ENCODE assay signal across 8 cellular contexts in the genomic region with DNA sequence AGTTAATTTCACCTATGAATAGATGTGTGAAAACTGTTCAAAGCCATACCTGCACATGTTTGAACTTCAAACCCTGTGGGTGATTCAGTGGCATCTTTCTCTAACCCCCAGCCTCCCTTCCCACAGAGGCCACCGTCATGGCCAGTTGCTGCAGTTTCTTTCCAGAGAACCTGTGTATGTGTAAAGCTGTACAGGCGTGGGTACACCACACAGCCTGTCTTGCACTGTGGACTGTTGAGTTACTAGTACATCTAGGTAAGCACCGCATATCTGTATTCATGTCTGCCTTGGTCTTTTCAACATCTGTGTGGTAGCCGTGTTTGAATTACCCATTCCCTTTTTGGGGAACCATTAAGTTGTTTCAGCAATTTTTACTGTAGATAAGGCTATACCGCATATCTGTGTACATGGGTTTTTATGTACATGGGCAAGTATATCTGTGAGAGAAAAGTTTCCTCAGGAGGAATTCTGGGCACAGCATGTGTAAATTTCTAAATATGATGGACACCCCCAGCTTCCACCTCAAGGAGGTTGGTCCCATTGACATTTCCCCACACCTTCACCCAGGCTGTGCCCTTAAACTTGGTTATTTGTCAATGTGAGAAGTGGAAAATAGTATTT. TPM values are rescaled to one million over a fixed set of nuclear protein-coding genes. Genes with fewer than 3 reads are reported as not detected.
DNase-seq lines count a peak whose midpoint lies in the region; ATAC-seq and TF ChIP-seq lines count a peak whose summit lies in the region.

No MANE protein-coding gene starts in this region.

- in situ Hi-C loops in G401 (cut with HindIII; ENCODE audit: low sequenced_read_pairs) = no loop called here

- no peaks in the 10 kb centered on the region for H3K27me3 ChIP-seq in DND-41 (ENCODE audit: insufficient read depth, low read length, poor library complexity)

- DNase-seq in DND-41 (no peak), fibroblast of pulmonary artery (ENCODE audit: low read depth) (peak; percentile 53), retinal pigment epithelial cell (ENCODE audit: low read depth) (no peak), G401 (ENCODE audit: low spot score) (no peak), MV-4-11 (lab: John Stamatoyannopoulos, UW) (no peak), NCI-H187 (lab: John Stamatoyannopoulos, UW) (no peak)
- no peak for DNase-seq in stimulated activated naive CD4-positive, alpha-beta T cell treated with Interleukin-2 at 50 U/mL for 16 hours (lab: John Stamatoyannopoulos, UW)

- H3K4me3 ChIP-seq in DND-41 (ENCODE audit: low read depth in 1 of 2, low read length in 2 of 2) (no peak overlapping the region), fibroblast of pulmonary artery (replicated peaks; ENCODE audit: low read depth, low read length) (peak overlapping the region; percentile 16), retinal pigment epithelial cell (ENCODE audit: low read length) (peak overlapping the region; percentile 88)

- ATAC-seq in DND-41 (ENCODE audit: insufficient read depth, low read depth) = peak; percentile 29

- no peak overlapping the region for H3K9ac ChIP-seq in DND-41 (ENCODE audit: low read depth, low read length)

- no peak overlapping the region for H2AFZ ChIP-seq in DND-41 (ENCODE audit: low read depth, low read length)

- H3K4me1 ChIP-seq in DND-41 (ENCODE audit: insufficient read depth, low read length) = peaks cover under 1% of the 10 kb centered on the region

- H4K20me1 ChIP-seq in DND-41 (ENCODE audit: insufficient read depth, low read length) = peaks cover 37% of the 10 kb centered on the region

- H3K79me2 ChIP-seq in DND-41 (ENCODE audit: insufficient read depth, low read length) = peaks cover 45% of the 10 kb centered on the region

- H3K9me3 ChIP-seq in DND-41 (ENCODE audit: insufficient read depth, low read length, severe bottlenecking) = no peaks in the 10 kb centered on the region

- H3K27ac ChIP-seq in DND-41 (ENCODE audit: low read length) (peak overlapping the region; percentile 13; the same call in 1 of the 2 replicates), VCaP (peak overlapping the region; percentile 100)

- TF ChIP-seq CTCF in DND-41 (IDR thresholded peaks at IDR 0.05; ENCODE audit: borderline replicate concordance, extremely low read depth, low read length, poor library complexity, severe bottlenecking) = no peak
- TF ChIP-seq CTCF in VCaP (conservative IDR thresholded peaks at IDR 0.05) = no peak
- TF ChIP-seq CTCF in fibroblast of pulmonary artery (IDR thresholded peaks at IDR 0.05; ENCODE audit: low read length, missing control alignments) = no peak
- TF ChIP-seq CTCF in retinal pigment epithelial cell (conservative IDR thresholded peaks at IDR 0.05; ENCODE audit: low read depth, low read length) = no peak

- peaks cover 16% of the 10 kb centered on the region for H3K36me3 ChIP-seq in DND-41 (ENCODE audit: insufficient read depth, low read length)

- no peak overlapping the region for H3K4me2 ChIP-seq in DND-41 (ENCODE audit: insufficient read depth, low read length)

RNA-seq across cellular contexts. Expression of gene NEAT1, which starts 13.9 kb away (rescaled TPM):
- 4.4 and 12.4 TPM in 2 replicates for total RNA-seq in G401 (2014; rRNA removed; shearing (Covaris generic))

RNA-seq across cellular contexts. Expression of gene FRMD8, which starts 50.1 kb away (rescaled TPM):
- total RNA-seq in G401 (2014; rRNA removed; shearing (Covaris generic)) = 31.1 and 40.1 TPM in 2 replicates

RNA-seq across cellular contexts. Expression of gene SLC25A45, which starts 54.1 kb away (rescaled TPM):
- total RNA-seq in G401 (2014; rRNA removed; shearing (Covaris generic)) = 1.1 TPM in 1 of 2 replicates, not detected in the other

Comparison
In these comparisons a context has a peak if more than half of its experiments do, and no peak if none do; other contexts are left out.
1. H3K4me3 ChIP-seq: peak in fibroblast of pulmonary artery (single experiment) and retinal pigment epithelial cell (single experiment); none in DND-41 (0 of 2).